In the genomic region with DNA sequence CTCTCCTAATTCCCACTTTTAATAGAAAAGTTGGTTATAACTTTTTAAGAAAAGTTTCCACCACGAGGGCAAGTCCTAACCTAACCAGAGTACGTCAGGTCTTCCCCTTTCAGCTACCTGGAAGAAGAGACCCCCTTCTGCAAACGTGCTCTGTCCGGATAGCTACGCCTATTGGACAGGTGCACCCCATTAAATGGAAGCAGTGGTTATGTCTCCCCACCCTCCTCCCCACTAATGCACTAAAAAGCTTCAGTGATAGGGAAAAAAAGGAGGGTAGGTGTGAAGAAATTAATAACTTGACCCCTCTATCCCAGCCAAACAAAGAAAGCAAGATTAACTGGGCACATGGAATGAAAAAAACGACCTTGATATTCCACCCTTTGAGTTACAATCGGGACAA, we compare ENCODE assay signal across 29 cellular contexts. TPM values are rescaled to one million over a fixed set of nuclear protein-coding genes. Genes with fewer than 3 reads are reported as not detected.
"Had no signal": no experiment of that assay in that cellular context is flagged by ENCODE, and none has a peak within 500 bp of the region (broad histone marks: within the 10 kb centered on the region; RNA-seq: fewer than 3 reads in every experiment).

No MANE protein-coding gene starts in this region.

- ATAC-seq: activated CD4-positive, CD25-positive, alpha-beta regulatory T cell treated with anti-CD3 and anti-CD28 coated beads, Interleukin-2, amount 50 U/mL, for 24 hours; activated CD8-positive, alpha-beta memory T cell treated with anti-CD3 and anti-CD28 coated beads, Interleukin-2, amount 10 ng/mL, durations not matched to agents 7 days and 5 days; activated CD8-positive, alpha-beta T cell treated with anti-CD3 and anti-CD28 coated beads for 36 hours; activated naive CD8-positive, alpha-beta T cell treated with anti-CD3 and anti-CD28 coated beads, Interleukin-2, amount 50 U/mL, for 24 hours; body of pancreas; esophagus mucosa; T-cell had no signal

- H3K4me3 Mint-ChIP-seq: activated CD4-positive, alpha-beta T cell treated with anti-CD3 and anti-CD28 coated beads, Interleukin-2, amount 10 ng/mL, durations not matched to agents 7 days and 5 days; activated CD8-positive, alpha-beta memory T cell treated with anti-CD3 and anti-CD28 coated beads, Interleukin-2, amount 10 ng/mL, durations not matched to agents 7 days and 5 days; activated CD8-positive, alpha-beta T cell treated with anti-CD3 and anti-CD28 coated beads for 36 hours; activated naive CD8-positive, alpha-beta T cell treated with anti-CD3 and anti-CD28 coated beads, Interleukin-2, amount 50 U/mL, for 24 hours; activated T-helper 1 cell treated with anti-CD3 and anti-CD28 coated beads, Interleukin-12 subunit alpha, Interleukin-12 subunit beta, Interleukin-2, Interleukin-4 antibody, amounts not matched to agents 30 ng/mL and 10 ng/mL and 1 ng/mL, durations not matched to agents 14 hours and 24 hours and 36 hours; mesothelial cell of epicardium; nephron; stimulated activated naive CD8-positive, alpha-beta T cell treated with anti-CD3 and anti-CD28 coated beads, Interleukin-15, Interleukin-2, amounts not matched to agents 100 ng/mL and 50 ng/mL, for 24 hours; T-cell; T-helper 2 cell treated with Interferon-gamma antibody and Interleukin-4, amounts not matched to agents 5 μg/mL and 100 μg/mL, for 36 hours; type B pancreatic cell had no signal

- H3K27ac ChIP-seq: body of pancreas, left ventricle myocardium inferior, spleen, vagina, VCaP had no signal

- DNase-seq: activated CD4-positive, alpha-beta T cell treated with anti-CD3 and anti-CD28 coated beads, Interleukin-2, amount 10 ng/mL, durations not matched to agents 7 days and 5 days; activated CD8-positive, alpha-beta memory T cell treated with anti-CD3 and anti-CD28 coated beads, Interleukin-2, amount 10 ng/mL, durations not matched to agents 7 days and 5 days; activated CD8-positive, alpha-beta T cell treated with anti-CD3 and anti-CD28 coated beads for 36 hours; activated gamma-delta T cell; activated naive CD4-positive, alpha-beta T cell treated with anti-CD3 and anti-CD28 coated beads, Interleukin-2, amount 50 U/mL, for 16 hours; activated naive CD8-positive, alpha-beta T cell treated with anti-CD3 and anti-CD28 coated beads, Interleukin-2, amount 50 U/mL, for 24 hours; body of pancreas; head of caudate nucleus; left ventricle myocardium inferior; spleen; stimulated activated CD4-positive, alpha-beta T cell treated with anti-CD3 and anti-CD28 coated beads, Interleukin-4, amount 100 ng/mL, for 24 hours; T-cell had no signal

- H3K27me3 ChIP-seq: body of pancreas, spleen, vagina had no signal

- H3K9me3 ChIP-seq: body of pancreas, left ventricle myocardium inferior, spleen, vagina had no signal

- H3K4me3 ChIP-seq: body of pancreas, left ventricle myocardium inferior, vagina had no signal

- H3K9me3 Mint-ChIP-seq: activated CD4-positive, alpha-beta T cell treated with anti-CD3 and anti-CD28 coated beads, Interleukin-2, amount 10 ng/mL, durations not matched to agents 7 days and 5 days; activated CD8-positive, alpha-beta T cell treated with anti-CD3 and anti-CD28 coated beads for 36 hours; activated naive CD8-positive, alpha-beta T cell treated with anti-CD3 and anti-CD28 coated beads, Interleukin-2, amount 50 U/mL, for 24 hours; activated T-helper 1 cell treated with anti-CD3 and anti-CD28 coated beads, Interleukin-12 subunit alpha, Interleukin-12 subunit beta, Interleukin-2, Interleukin-4 antibody, amounts not matched to agents 30 ng/mL and 10 ng/mL and 1 ng/mL, durations not matched to agents 14 hours and 24 hours and 36 hours; mesothelial cell of epicardium; nephron; stimulated activated naive CD8-positive, alpha-beta T cell treated with anti-CD3 and anti-CD28 coated beads, Interleukin-15, Interleukin-2, amounts not matched to agents 100 ng/mL and 50 ng/mL, for 24 hours; T-cell; T-helper 2 cell treated with Interferon-gamma antibody and Interleukin-4, amounts not matched to agents 5 μg/mL and 100 μg/mL, for 36 hours; type B pancreatic cell had no signal

- H3K27me3 Mint-ChIP-seq: activated CD4-positive, alpha-beta T cell treated with anti-CD3 and anti-CD28 coated beads, Interleukin-2, amount 10 ng/mL, durations not matched to agents 7 days and 5 days; activated CD8-positive, alpha-beta T cell treated with anti-CD3 and anti-CD28 coated beads for 36 hours; stimulated activated naive CD8-positive, alpha-beta T cell treated with anti-CD3 and anti-CD28 coated beads, Interleukin-15, Interleukin-2, amounts not matched to agents 100 ng/mL and 50 ng/mL, for 24 hours; T-cell; type B pancreatic cell had no signal

- H3K27ac Mint-ChIP-seq: activated CD4-positive, alpha-beta T cell treated with anti-CD3 and anti-CD28 coated beads, Interleukin-2, amount 10 ng/mL, durations not matched to agents 7 days and 5 days; activated CD8-positive, alpha-beta memory T cell treated with anti-CD3 and anti-CD28 coated beads, Interleukin-2, amount 10 ng/mL, durations not matched to agents 7 days and 5 days; activated CD8-positive, alpha-beta T cell treated with anti-CD3 and anti-CD28 coated beads for 36 hours; activated naive CD8-positive, alpha-beta T cell treated with anti-CD3 and anti-CD28 coated beads, Interleukin-2, amount 50 U/mL, for 24 hours; activated T-helper 1 cell treated with anti-CD3 and anti-CD28 coated beads, Interleukin-12 subunit alpha, Interleukin-12 subunit beta, Interleukin-2, Interleukin-4 antibody, amounts not matched to agents 30 ng/mL and 10 ng/mL and 1 ng/mL, durations not matched to agents 14 hours and 24 hours and 36 hours; mesothelial cell of epicardium; nephron; stimulated activated naive CD8-positive, alpha-beta T cell treated with anti-CD3 and anti-CD28 coated beads, Interleukin-15, Interleukin-2, amounts not matched to agents 100 ng/mL and 50 ng/mL, for 24 hours; T-cell; T-helper 2 cell treated with Interferon-gamma antibody and Interleukin-4, amounts not matched to agents 5 μg/mL and 100 μg/mL, for 36 hours; type B pancreatic cell had no signal

RNA-seq across cellular contexts. Expression of a gene that starts 16.5 kb away (rescaled TPM):
- total RNA-seq: activated CD4-positive, alpha-beta T cell treated with anti-CD3 and anti-CD28 coated beads, Interleukin-2, amount 10 ng/mL, durations not matched to agents 7 days and 5 days; activated CD8-positive, alpha-beta memory T cell treated with anti-CD3 and anti-CD28 coated beads, Interleukin-2, amount 10 ng/mL, durations not matched to agents 7 days and 5 days; activated CD8-positive, alpha-beta T cell treated with anti-CD3 and anti-CD28 coated beads for 36 hours; activated T-helper 1 cell treated with anti-CD3 and anti-CD28 coated beads, Interleukin-12 subunit alpha, Interleukin-12 subunit beta, Interleukin-2, Interleukin-4 antibody, amounts not matched to agents 30 ng/mL and 10 ng/mL and 1 ng/mL, durations not matched to agents 14 hours and 24 hours and 36 hours; body of pancreas; cardiac septum; chondrocyte; esophagus mucosa; frontal cortex; left ventricle myocardium inferior; lung microvascular endothelial cell; mesothelial cell of epicardium; omental fat pad; posterior vena cava; spleen; T-cell; temporal lobe; vagina had no signal
- polyA plus RNA-seq: spleen had no signal
